18 cellular contexts compared by ENCODE assay signal in genomic region chr10:11262210-11263038, GRCh38.
A peak's percentile ranks its signal among the peaks of the same experiment; 100 is the strongest.
DNase-seq lines count a peak whose midpoint lies in the region; ATAC-seq lines count a peak whose summit lies in the region.
"Had no signal": no experiment of that assay in that cellular context is flagged by ENCODE, and none has a peak within 500 bp of the region (broad histone marks: within the 10 kb centered on the region; RNA-seq: fewer than 3 reads in every experiment).

No MANE protein-coding gene starts in this region.

- no peak for DNase-seq in activated naive CD4-positive, alpha-beta T cell treated with anti-CD3 and anti-CD28 coated beads, Interleukin-2, amount 10 ng/mL, durations not matched to agents 7 days and 5 days
- DNase-seq in activated naive CD4-positive, alpha-beta T cell treated with Interleukin-2 at 50 U/mL for 16 hours = no peak
- DNase-seq in activated T-helper 2 cell treated with anti-CD3 and anti-CD28 coated beads, Interferon-gamma antibody, Interleukin-2, Interleukin-4, amounts not matched to agents 10 μg/mL and 5 μg/mL and 100 μg/mL, durations not matched to agents 14 hours and 24 hours and 36 hours (ENCODE audit: low spot score) = no peak
- DNase-seq in left cardiac atrium (no peak), EL (no peak)
- DNase-seq: activated CD4-positive, alpha-beta T cell treated with anti-CD3 and anti-CD28 coated beads for 1 hour; activated effector memory CD4-positive, alpha-beta T cell treated with Interleukin-2 at 50 U/mL for 16 hours; endodermal cell; foreskin keratinocyte; lower lobe of right lung; NCI-H2029; NCI-H524 treated with DMSO at 0.1 percent for 48 hours; nephron progenitor cell; retina had no signal

- H3K4me1 ChIP-seq in stomach smooth muscle (ENCODE audit: control insufficient read depth, insufficient read depth, low read length) = peaks cover 14% of the 10 kb centered on the region
- H3K4me1 ChIP-seq: foreskin keratinocyte had no signal

- H3K27ac ChIP-seq in stomach smooth muscle (ENCODE audit: low read length) = peak overlapping the region; percentile 53
- H3K27ac ChIP-seq: foreskin keratinocyte, lower lobe of right lung had no signal

- no peak overlapping the region for H3K4me3 Mint-ChIP-seq in activated naive CD4-positive, alpha-beta T cell treated with anti-CD3 and anti-CD28 coated beads, Interleukin-2, amount 10 ng/mL, durations not matched to agents 7 days and 5 days
- no peak overlapping the region for H3K4me3 Mint-ChIP-seq in activated T-helper 2 cell treated with anti-CD3 and anti-CD28 coated beads, Interferon-gamma antibody, Interleukin-2, Interleukin-4, amounts not matched to agents 10 μg/mL and 5 μg/mL and 100 μg/mL, durations not matched to agents 14 hours and 24 hours and 36 hours (ENCODE audit: low read depth)
- H3K4me3 Mint-ChIP-seq: endodermal cell, nephron progenitor cell had no signal

- CTCF ChIA-PET in activated naive CD4-positive, alpha-beta T cell treated with anti-CD3 and anti-CD28 coated beads, Interleukin-2, amount 10 ng/mL, durations not matched to agents 7 days and 5 days (lab: Charles Lee) = interaction anchor here (0.8 to 2.1 kb wide), 2 partner anchors 8 to 64 kb away, joined by 3 to 9 read pairs; no protein-coding TSS in a partner anchor

- peak; percentile 43 to 53 for ATAC-seq in left cardiac atrium
- no peak for ATAC-seq in GM21723 (IDR thresholded peaks at IDR 0.05; ENCODE audit: unreplicated experiment)
- ATAC-seq in HG03095 (IDR thresholded peaks at IDR 0.05; ENCODE audit: unreplicated experiment) = no peak
- ATAC-seq: foreskin keratinocyte, lower lobe of right lung had no signal

- H3K4me3 ChIP-seq in stomach smooth muscle (ENCODE audit: low read length in 2 of 2) = no peak overlapping the region
- H3K4me3 ChIP-seq: lower lobe of right lung, tibial nerve had no signal

- no peaks in the 10 kb centered on the region for H3K9me3 ChIP-seq in stomach smooth muscle (ENCODE audit: control insufficient read depth in 2 of 2, low read length in 2 of 2)
- H3K9me3 ChIP-seq: lower lobe of right lung, tibial nerve had no signal

- intact Hi-C loops in activated T-helper 2 cell treated with anti-CD3 and anti-CD28 coated beads, Interferon-gamma antibody, Interleukin-2, Interleukin-4, amounts not matched to agents 10 μg/mL and 5 μg/mL and 100 μg/mL, durations not matched to agents 14 hours and 24 hours and 36 hours (cut with micrococcal nuclease) = loop anchor here (2.0 kb wide), 1 partner anchor 18 kb away; no protein-coding TSS in a partner anchor
- intact Hi-C loops in left cardiac atrium (cut with DNase I) = loop anchor here in 1 of 2 donors (10.0 kb wide), 2 partner anchors 148 to 218 kb away; no protein-coding TSS in a partner anchor

- peaks cover 48% of the 10 kb centered on the region for H3K4me1 Mint-ChIP-seq in activated naive CD4-positive, alpha-beta T cell treated with anti-CD3 and anti-CD28 coated beads, Interleukin-2, amount 10 ng/mL, durations not matched to agents 7 days and 5 days
- peaks cover 52% of the 10 kb centered on the region for H3K4me1 Mint-ChIP-seq in activated T-helper 2 cell treated with anti-CD3 and anti-CD28 coated beads, Interferon-gamma antibody, Interleukin-2, Interleukin-4, amounts not matched to agents 10 μg/mL and 5 μg/mL and 100 μg/mL, durations not matched to agents 14 hours and 24 hours and 36 hours (ENCODE audit: low read depth)

- no peaks in the 10 kb centered on the region for H3K27me3 ChIP-seq in stomach smooth muscle (ENCODE audit: control insufficient read depth in 1 of 2, insufficient read depth in 2 of 2, low read length in 2 of 2)
- H3K27me3 ChIP-seq: foreskin keratinocyte, tibial nerve had no signal

- H3K27me3 Mint-ChIP-seq in activated naive CD4-positive, alpha-beta T cell treated with anti-CD3 and anti-CD28 coated beads, Interleukin-2, amount 10 ng/mL, durations not matched to agents 7 days and 5 days = no peaks in the 10 kb centered on the region
- no peaks in the 10 kb centered on the region for H3K27me3 Mint-ChIP-seq in activated T-helper 2 cell treated with anti-CD3 and anti-CD28 coated beads, Interferon-gamma antibody, Interleukin-2, Interleukin-4, amounts not matched to agents 10 μg/mL and 5 μg/mL and 100 μg/mL, durations not matched to agents 14 hours and 24 hours and 36 hours (ENCODE audit: low read depth)

- H3K9ac ChIP-seq in stomach smooth muscle (ENCODE audit: low read length in 2 of 2) = no peak overlapping the region

- peaks cover 21 to 23% of the 10 kb centered on the region in 2 donors for H3K36me3 ChIP-seq in stomach smooth muscle (ENCODE audit: control insufficient read depth in 2 of 2, insufficient read depth in 2 of 2, low read length in 2 of 2)

- peaks cover 89% of the 10 kb centered on the region for H3K36me3 Mint-ChIP-seq in activated naive CD4-positive, alpha-beta T cell treated with anti-CD3 and anti-CD28 coated beads, Interleukin-2, amount 10 ng/mL, durations not matched to agents 7 days and 5 days
- H3K36me3 Mint-ChIP-seq in activated T-helper 2 cell treated with anti-CD3 and anti-CD28 coated beads, Interferon-gamma antibody, Interleukin-2, Interleukin-4, amounts not matched to agents 10 μg/mL and 5 μg/mL and 100 μg/mL, durations not matched to agents 14 hours and 24 hours and 36 hours (ENCODE audit: low read depth) = peaks cover 93% of the 10 kb centered on the region

- peak overlapping the region; percentile 4 for H3K27ac Mint-ChIP-seq in activated naive CD4-positive, alpha-beta T cell treated with anti-CD3 and anti-CD28 coated beads, Interleukin-2, amount 10 ng/mL, durations not matched to agents 7 days and 5 days
- H3K27ac Mint-ChIP-seq in activated T-helper 2 cell treated with anti-CD3 and anti-CD28 coated beads, Interferon-gamma antibody, Interleukin-2, Interleukin-4, amounts not matched to agents 10 μg/mL and 5 μg/mL and 100 μg/mL, durations not matched to agents 14 hours and 24 hours and 36 hours = peak overlapping the region; percentile 67
- H3K27ac Mint-ChIP-seq: endodermal cell, nephron progenitor cell had no signal

- H3K9me3 Mint-ChIP-seq in activated naive CD4-positive, alpha-beta T cell treated with anti-CD3 and anti-CD28 coated beads, Interleukin-2, amount 10 ng/mL, durations not matched to agents 7 days and 5 days = no peaks in the 10 kb centered on the region
- H3K9me3 Mint-ChIP-seq in activated T-helper 2 cell treated with anti-CD3 and anti-CD28 coated beads, Interferon-gamma antibody, Interleukin-2, Interleukin-4, amounts not matched to agents 10 μg/mL and 5 μg/mL and 100 μg/mL, durations not matched to agents 14 hours and 24 hours and 36 hours = no peaks in the 10 kb centered on the region
- H3K9me3 Mint-ChIP-seq: endodermal cell, nephron progenitor cell had no signal

Comparison
In these comparisons a context has a peak if more than half of its experiments do, and no peak if none do; other contexts are left out.
1. ATAC-seq: peak in left cardiac atrium (2 of 2); none in GM21723 (single experiment) and HG03095 (single experiment).